ENCODE assay signal across 18 cellular contexts in the genomic region with DNA sequence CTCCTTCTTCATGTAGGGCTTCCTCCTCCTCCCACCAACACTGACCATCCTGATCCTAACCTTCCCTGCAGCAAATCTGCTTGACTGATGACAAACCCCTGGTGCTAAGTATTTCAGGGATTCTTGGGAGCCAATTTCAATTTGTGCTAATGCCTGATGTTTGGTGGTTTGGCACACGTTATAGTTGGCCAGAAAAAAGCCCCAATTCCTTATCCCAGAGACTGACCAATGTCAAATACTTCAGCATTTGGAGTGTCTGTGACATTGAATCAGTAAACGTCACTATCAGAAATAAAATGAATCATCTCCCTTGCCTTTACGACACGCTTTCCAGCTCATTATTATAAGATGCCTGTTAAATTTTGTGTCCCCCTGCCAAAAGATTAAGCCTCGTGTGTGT.
DNase-seq lines count a peak whose midpoint lies in the region; ATAC-seq, FAIRE-seq and TF ChIP-seq lines count a peak whose summit lies in the region.
"Had no signal": no experiment of that assay in that cellular context is flagged by ENCODE, and none has a peak within 500 bp of the region (broad histone marks: within the 10 kb centered on the region; RNA-seq: fewer than 3 reads in every experiment).

No MANE protein-coding gene starts in this region.

- no peaks in the 10 kb centered on the region for H3K9me3 ChIP-seq in astrocyte (ENCODE audit: insufficient read depth, low read depth, low read length)
- H3K9me3 ChIP-seq: A549 had no signal

- no peak overlapping the region for H3K27ac ChIP-seq in astrocyte (ENCODE audit: low read depth, low read length)
- H3K27ac ChIP-seq: A549 had no signal

- H3K27me3 ChIP-seq in astrocyte (ENCODE audit: insufficient read depth, low read length), result no peaks in the 10 kb centered on the region

- in situ Hi-C loops in KBM-7 (cut with MboI; ENCODE audit: low pct_unique_long_range_greater_than_20kb, low sequenced_read_pairs), result no loop called here

- H3K4me2 ChIP-seq in astrocyte (ENCODE audit: low read length), result no peak overlapping the region
- H3K4me2 ChIP-seq: A549 had no signal

- H3K9ac ChIP-seq in astrocyte (ENCODE audit: low read length), result no peak overlapping the region

- H3K27ac Mint-ChIP-seq in astrocyte (ENCODE audit: unreplicated experiment), result no peak overlapping the region
- H3K27ac Mint-ChIP-seq in glutamatergic neuron (ENCODE audit: unreplicated experiment), result peak overlapping the region; percentile 14
- H3K27ac Mint-ChIP-seq: CD8-positive, alpha-beta T cell; H9 had no signal

- H3K36me3 Mint-ChIP-seq in astrocyte (ENCODE audit: low read depth, unreplicated experiment), result no peaks in the 10 kb centered on the region
- no peaks in the 10 kb centered on the region for H3K36me3 Mint-ChIP-seq in glutamatergic neuron (ENCODE audit: unreplicated experiment)
- H3K36me3 Mint-ChIP-seq: CD14-positive monocyte; CD8-positive, alpha-beta T cell had no signal

- H3K4me1 ChIP-seq in astrocyte (ENCODE audit: insufficient read depth, low read length), result peaks cover 4% of the 10 kb centered on the region
- H3K4me1 ChIP-seq: A549 had no signal

- TF ChIP-seq CTCF in astrocyte (IDR thresholded peaks at IDR 0.05; ENCODE audit: insufficient read depth, low read depth, low read length), result no peak
- TF ChIP-seq CTCF in glutamatergic neuron (IDR thresholded peaks at IDR 0.05; ENCODE audit: partially characterized antibody, unreplicated experiment), result no peak

- no peaks in the 10 kb centered on the region for H4K20me1 ChIP-seq in astrocyte (ENCODE audit: insufficient read depth, low read length)

- no peak for FAIRE-seq in astrocyte (lab: Jason Lieb, UNC)
- FAIRE-seq in GM19239 (lab: Jason Lieb, UNC), result no peak
- FAIRE-seq: A549, G401.6, HepG2, HTR-8/SVneo had no signal

- no peak overlapping the region for H3K4me3 Mint-ChIP-seq in astrocyte (ENCODE audit: unreplicated experiment)
- no peak overlapping the region for H3K4me3 Mint-ChIP-seq in glutamatergic neuron (ENCODE audit: unreplicated experiment)
- H3K4me3 Mint-ChIP-seq: CD14-positive monocyte; CD8-positive, alpha-beta T cell; H9 had no signal

- ATAC-seq in HG03196 (IDR thresholded peaks at IDR 0.05; ENCODE audit: unreplicated experiment), result no peak
- ATAC-seq: A549; CD8-positive, alpha-beta T cell; HepG2 had no signal

- H3K9me3 Mint-ChIP-seq in astrocyte (ENCODE audit: unreplicated experiment) (no peaks in the 10 kb centered on the region), glutamatergic neuron (ENCODE audit: unreplicated experiment) (no peaks in the 10 kb centered on the region)
- H3K9me3 Mint-ChIP-seq: H9 had no signal

- H2AFZ ChIP-seq in astrocyte (ENCODE audit: low read depth, low read length), result no peak overlapping the region

- H3K79me2 ChIP-seq in astrocyte (ENCODE audit: insufficient read depth, low read length), result no peaks in the 10 kb centered on the region

- peak; percentile 69 for DNase-seq in M059J (ENCODE audit: low read depth)
- peak; percentile 54 for DNase-seq in astrocyte (ENCODE audit: low read depth)
- no peak for DNase-seq in glutamatergic neuron
- DNase-seq in KBM-7, result no peak
- no peak for DNase-seq in GM19239 (ENCODE audit: insufficient read length, low spot score)
- DNase-seq: CD8-positive, alpha-beta T cell; COR-L47; DMS153; DMS79 treated with DMSO at 0.1 percent for 48 hours; EL; GOT3; H9 had no signal

- H3K4me3 ChIP-seq in astrocyte (ENCODE audit: insufficient read depth, low read depth, low read length), result no peak overlapping the region
- H3K4me3 ChIP-seq: A549 had no signal

- H3K27me3 Mint-ChIP-seq in astrocyte (ENCODE audit: low read depth, unreplicated experiment) (peaks cover 8% of the 10 kb centered on the region), glutamatergic neuron (ENCODE audit: unreplicated experiment) (no peaks in the 10 kb centered on the region)

- H3K36me3 ChIP-seq in astrocyte (ENCODE audit: insufficient read depth, low read length), result no peaks in the 10 kb centered on the region

- H3K4me1 Mint-ChIP-seq in astrocyte (ENCODE audit: low read depth, unreplicated experiment) (no peaks in the 10 kb centered on the region), glutamatergic neuron (ENCODE audit: low read depth, unreplicated experiment) (peaks cover 7% of the 10 kb centered on the region)
- H3K4me1 Mint-ChIP-seq: CD14-positive monocyte had no signal

Comparison
In these comparisons a context has a peak if more than half of its experiments do, and no peak if none do; other contexts are left out.
1. DNase-seq: peak in M059J (single experiment) and astrocyte (single experiment); none in glutamatergic neuron (single experiment), KBM-7 (single experiment) and GM19239 (single experiment).